1 cellular context compared by ENCODE assay signal in genomic region chr1:36161656-36162531, GRCh38.
TF ChIP-seq lines count a peak whose summit lies in the region.

No MANE protein-coding gene starts in this region.

TF ChIP-seq in IMR-90, 13 proteins besides CTCF, POLR2A, EP300 and RAD21 (continued from another document):
- TF ChIP-seq MAZ (IDR thresholded peaks at IDR 0.05; ENCODE audit: borderline replicate concordance, low read depth, low read length), result no peak
- no peak for TF ChIP-seq SMC3 (IDR thresholded peaks at IDR 0.05; ENCODE audit: low read depth, low read length)
- no peak for TF ChIP-seq RCOR1 (IDR thresholded peaks at IDR 0.05; ENCODE audit: insufficient replicate concordance, low read length)
- no peak for TF ChIP-seq MAFK (IDR thresholded peaks at IDR 0.05; ENCODE audit: low read depth, low read length)
